17 cellular contexts compared by ENCODE assay signal in genomic region chr22:35656284-35656752, GRCh38. TPM values are rescaled to one million over a fixed set of nuclear protein-coding genes. Genes with fewer than 3 reads are reported as not detected.
A peak's percentile ranks its signal among the peaks of the same experiment; 100 is the strongest.
DNase-seq lines count a peak whose midpoint lies in the region; ATAC-seq and TF ChIP-seq lines count a peak whose summit lies in the region.
"Had no signal": no experiment of that assay in that cellular context is flagged by ENCODE, and none has a peak within 500 bp of the region (broad histone marks: within the 10 kb centered on the region; RNA-seq: fewer than 3 reads in every experiment).

No MANE protein-coding gene starts in this region.

- no peaks in the 10 kb centered on the region for H3K79me1 ChIP-seq in trophoblast cell (ENCODE audit: low read length)

- no peak overlapping the region for H4K8ac ChIP-seq in trophoblast cell (ENCODE audit: low read depth, low read length)

- H3K18ac ChIP-seq in trophoblast cell (ENCODE audit: low read length), result no peak overlapping the region

- H2BK5ac ChIP-seq in trophoblast cell (ENCODE audit: low read depth, low read length, poor library complexity), result no peak overlapping the region

- no peak for TF ChIP-seq CTCF in activated CD8-positive, alpha-beta T cell treated with anti-CD3 and anti-CD28 coated beads for 36 hours (IDR thresholded peaks at IDR 0.05)
- TF ChIP-seq CTCF in choroid plexus epithelial cell (conservative IDR thresholded peaks at IDR 0.05; ENCODE audit: low read depth, low read length), result no peak

- no peaks in the 10 kb centered on the region for H3K4me1 ChIP-seq in trophoblast cell (ENCODE audit: control insufficient read depth in 1 of 2, insufficient read depth in 2 of 2, low read length in 2 of 2)
- H3K4me1 ChIP-seq: psoas muscle had no signal

- no peak overlapping the region for H3K4me3 Mint-ChIP-seq in activated CD8-positive, alpha-beta T cell treated with anti-CD3 and anti-CD28 coated beads for 36 hours
- H3K4me3 Mint-ChIP-seq in activated CD8-positive, alpha-beta T cell treated with anti-CD3 and anti-CD28 coated beads, Interleukin-2, amount 10 ng/mL, durations not matched to agents 7 days and 5 days, result no peak overlapping the region
- H3K4me3 Mint-ChIP-seq: brain, IgD-negative memory B cell had no signal

- H3K27me3 ChIP-seq in trophoblast cell (ENCODE audit: insufficient read depth, low read length), result no peaks in the 10 kb centered on the region

- H3K4ac ChIP-seq in trophoblast cell (ENCODE audit: low read depth, low read length), result no peak overlapping the region

- intact Hi-C loops in activated CD8-positive, alpha-beta T cell treated with anti-CD3 and anti-CD28 coated beads for 36 hours (cut with micrococcal nuclease), result no loop called here

- H2AFZ ChIP-seq in trophoblast cell (ENCODE audit: insufficient read depth, low read length, poor library complexity), result no peak overlapping the region

- peak overlapping the region; percentile 96 for H3K27ac Mint-ChIP-seq in activated CD8-positive, alpha-beta T cell treated with anti-CD3 and anti-CD28 coated beads for 36 hours
- no peak overlapping the region for H3K27ac Mint-ChIP-seq in activated CD8-positive, alpha-beta T cell treated with anti-CD3 and anti-CD28 coated beads, Interleukin-2, amount 10 ng/mL, durations not matched to agents 7 days and 5 days
- H3K27ac Mint-ChIP-seq: brain, IgD-negative memory B cell had no signal

- H4K12ac ChIP-seq in trophoblast cell (ENCODE audit: low read depth, low read length), result no peak overlapping the region

- no peaks in the 10 kb centered on the region for H3K36me3 ChIP-seq in trophoblast cell (ENCODE audit: control insufficient read depth in 1 of 2, insufficient read depth in 2 of 2, low read length in 2 of 2)

- no peak overlapping the region for H3K27ac ChIP-seq in trophoblast cell (ENCODE audit: low read depth, low read length)
- H3K27ac ChIP-seq: psoas muscle had no signal

- H3K23ac ChIP-seq in trophoblast cell (ENCODE audit: low read length), result no peak overlapping the region

- peaks cover 90% of the 10 kb centered on the region for H3K36me3 Mint-ChIP-seq in activated CD8-positive, alpha-beta T cell treated with anti-CD3 and anti-CD28 coated beads for 36 hours (ENCODE audit: low read depth)
- H3K36me3 Mint-ChIP-seq in activated CD8-positive, alpha-beta T cell treated with anti-CD3 and anti-CD28 coated beads, Interleukin-2, amount 10 ng/mL, durations not matched to agents 7 days and 5 days (ENCODE audit: low read depth), result peaks cover 93% of the 10 kb centered on the region
- H3K36me3 Mint-ChIP-seq: brain had no signal

- no peaks in the 10 kb centered on the region for H3K27me3 Mint-ChIP-seq in activated CD8-positive, alpha-beta T cell treated with anti-CD3 and anti-CD28 coated beads for 36 hours
- no peaks in the 10 kb centered on the region for H3K27me3 Mint-ChIP-seq in activated CD8-positive, alpha-beta T cell treated with anti-CD3 and anti-CD28 coated beads, Interleukin-2, amount 10 ng/mL, durations not matched to agents 7 days and 5 days (ENCODE audit: low read depth)
- H3K27me3 Mint-ChIP-seq: IgD-negative memory B cell had no signal

- no peaks in the 10 kb centered on the region for H3K79me2 ChIP-seq in trophoblast cell (ENCODE audit: control insufficient read depth, insufficient read depth, low read length, poor library complexity)

- no peak overlapping the region for H3K14ac ChIP-seq in trophoblast cell (ENCODE audit: low read length)

- ATAC-seq in activated CD8-positive, alpha-beta T cell treated with anti-CD3 and anti-CD28 coated beads for 36 hours, result no peak
- ATAC-seq in activated CD8-positive, alpha-beta T cell treated with anti-CD3 and anti-CD28 coated beads, Interleukin-2, amount 10 ng/mL, durations not matched to agents 7 days and 5 days, result no peak
- ATAC-seq in GM18867 (IDR thresholded peaks at IDR 0.05; ENCODE audit: unreplicated experiment), result no peak
- ATAC-seq in HG02798 (IDR thresholded peaks at IDR 0.05; ENCODE audit: poor library complexity, unreplicated experiment), result no peak
- ATAC-seq: left lobe of liver, psoas muscle had no signal

- no peak overlapping the region for H2BK120ac ChIP-seq in trophoblast cell (ENCODE audit: insufficient read depth, low read length, poor library complexity)

- no peak overlapping the region for H2AK5ac ChIP-seq in trophoblast cell (ENCODE audit: low read length)

- CTCF ChIA-PET in activated CD8-positive, alpha-beta T cell treated with anti-CD3 and anti-CD28 coated beads for 36 hours (lab: Charles Lee), result interaction anchor here (1.0 kb wide), 1 partner anchor 9 kb away, joined by 3 read pairs; no protein-coding TSS in a partner anchor
- CTCF ChIA-PET in activated CD8-positive, alpha-beta T cell treated with anti-CD3 and anti-CD28 coated beads, Interleukin-2, amount 10 ng/mL, durations not matched to agents 7 days and 5 days (lab: Charles Lee), result interaction anchor here (1.0 to 1.1 kb wide), 2 partner anchors 8 to 29 kb away, joined by 4 read pairs; partner anchors contain the start of gene APOL6

- H3K9me3 ChIP-seq in trophoblast cell (ENCODE audit: insufficient read depth, low read depth, low read length), result peaks cover 2% of the 10 kb centered on the region
- H3K9me3 ChIP-seq: psoas muscle had no signal

- no peak overlapping the region for H4K91ac ChIP-seq in trophoblast cell (ENCODE audit: low read depth, low read length)

- H3K4me3 ChIP-seq in choroid plexus epithelial cell (ENCODE audit: low read depth, low read length) (no peak overlapping the region), trophoblast cell (ENCODE audit: low read depth, low read length) (no peak overlapping the region)
- H3K4me3 ChIP-seq: psoas muscle had no signal

- POLR2A ChIA-PET in activated CD8-positive, alpha-beta T cell treated with anti-CD3 and anti-CD28 coated beads for 36 hours (lab: Charles Lee), result interaction anchor here (0.6 to 4.2 kb wide), 3 partner anchors 7 to 10 kb away, joined by 3 to 41 read pairs (median 3); partner anchors contain the start of gene APOL6
- POLR2A ChIA-PET in activated CD8-positive, alpha-beta T cell treated with anti-CD3 and anti-CD28 coated beads, Interleukin-2, amount 10 ng/mL, durations not matched to agents 7 days and 5 days (lab: Charles Lee), result interaction anchor here (1.0 kb wide), 1 partner anchor 8 kb away, joined by 4 read pairs; the partner anchor contains the start of gene APOL6

- peaks cover 33% of the 10 kb centered on the region for H3K9me3 Mint-ChIP-seq in activated CD8-positive, alpha-beta T cell treated with anti-CD3 and anti-CD28 coated beads for 36 hours
- peaks cover 17% of the 10 kb centered on the region for H3K9me3 Mint-ChIP-seq in activated CD8-positive, alpha-beta T cell treated with anti-CD3 and anti-CD28 coated beads, Interleukin-2, amount 10 ng/mL, durations not matched to agents 7 days and 5 days (ENCODE audit: insufficient read depth)

- DNase-seq in activated CD8-positive, alpha-beta T cell treated with anti-CD3 and anti-CD28 coated beads for 36 hours, result no peak
- DNase-seq in activated CD8-positive, alpha-beta T cell treated with anti-CD3 and anti-CD28 coated beads, Interleukin-2, amount 10 ng/mL, durations not matched to agents 7 days and 5 days, result no peak
- DNase-seq in NCI-H82 (lab: John Stamatoyannopoulos, UW) (peak; percentile 94), choroid plexus epithelial cell (ENCODE audit: low read depth) (peak; percentile 35), trophoblast cell (peak; percentile 94 to 97), HT-29 (ENCODE audit: low spot score) (no peak)
- DNase-seq: activated effector memory CD4-positive, alpha-beta T cell treated with Interleukin-2 at 50 U/mL for 16 hours; effector CD4-positive, alpha-beta T cell; NCI-H345; psoas muscle; stimulated activated naive CD4-positive, alpha-beta T cell treated with Interleukin-2 at 50 U/mL for 16 hours had no signal

- H3K4me2 ChIP-seq in trophoblast cell (ENCODE audit: low read length), result no peak overlapping the region

- no peak overlapping the region for H3K9ac ChIP-seq in trophoblast cell (ENCODE audit: low read length)

- H2BK12ac ChIP-seq in trophoblast cell (ENCODE audit: low read length), result no peak overlapping the region

- peaks cover 82% of the 10 kb centered on the region for H3K4me1 Mint-ChIP-seq in activated CD8-positive, alpha-beta T cell treated with anti-CD3 and anti-CD28 coated beads for 36 hours (ENCODE audit: low read depth)
- peaks cover 71% of the 10 kb centered on the region for H3K4me1 Mint-ChIP-seq in activated CD8-positive, alpha-beta T cell treated with anti-CD3 and anti-CD28 coated beads, Interleukin-2, amount 10 ng/mL, durations not matched to agents 7 days and 5 days (ENCODE audit: low read depth)
- H3K4me1 Mint-ChIP-seq: brain had no signal

- no CpG with 5 or more reads among the region's 5 CpGs for WGBS in trophoblast cell (ENCODE audit: extremely low coverage, insufficient coverage, insufficient read length)

RNA-seq across cellular contexts. Expression of gene APOL6, which starts 8.1 kb away (rescaled TPM):
- 10 to 100 TPM; 37.1 to 38.0 TPM for total RNA-seq in activated CD8-positive, alpha-beta T cell treated with anti-CD3 and anti-CD28 coated beads for 36 hours
- 10 to 100 TPM; 62.3 to 63.2 TPM for total RNA-seq in activated CD8-positive, alpha-beta T cell treated with anti-CD3 and anti-CD28 coated beads, Interleukin-2, amount 10 ng/mL, durations not matched to agents 7 days and 5 days
- 0.37 and 0.43 TPM in 2 replicates for polyA plus RNA-seq in trophoblast cell (2013)
- 6.3 and 6.8 TPM in 2 replicates for total RNA-seq in HT-29 (2014; rRNA removed; shearing (Covaris generic))

RNA-seq across cellular contexts. Expression of gene MB, which starts 39.2 kb away (rescaled TPM):
- not detected for total RNA-seq in activated CD8-positive, alpha-beta T cell treated with anti-CD3 and anti-CD28 coated beads for 36 hours
- not detected for total RNA-seq in activated CD8-positive, alpha-beta T cell treated with anti-CD3 and anti-CD28 coated beads, Interleukin-2, amount 10 ng/mL, durations not matched to agents 7 days and 5 days
- 0.70 and 0.71 TPM in 2 replicates for polyA plus RNA-seq in trophoblast cell (2013)
- 0.79 and 0.86 TPM in 2 replicates for total RNA-seq in HT-29 (2014; rRNA removed; shearing (Covaris generic))
- polyA plus RNA-seq: AG04450, IgD-negative memory B cell had no signal

Comparison
In these comparisons a context has a peak if more than half of its experiments do, and no peak if none do; other contexts are left out.
1. DNase-seq: peak in NCI-H82 (single experiment), choroid plexus epithelial cell (single experiment) and trophoblast cell (2 of 2); none in activated CD8-positive, alpha-beta T cell treated with anti-CD3 and anti-CD28 coated beads for 36 hours (single experiment), activated CD8-positive, alpha-beta T cell treated with anti-CD3 and anti-CD28 coated beads, Interleukin-2, amount 10 ng/mL, durations not matched to agents 7 days and 5 days (single experiment) and HT-29 (single experiment).